In genomic region chr19:55641376-55642152, GRCh38 we compare ENCODE assay signal across 1 cellular context.
TF ChIP-seq lines count a peak whose summit lies in the region.

No MANE protein-coding gene starts in this region.

TF ChIP-seq in GM23338, 12 proteins besides CTCF, POLR2A, EP300 and RAD21:
- TF ChIP-seq CREB1 (CRISPR knock-in tag; IDR thresholded peaks at IDR 0.05; ENCODE audit: low read depth): no peak
- no peak for TF ChIP-seq NANOG (IDR thresholded peaks at IDR 0.05; ENCODE audit: borderline replicate concordance)
- no peak for TF ChIP-seq REST (IDR thresholded peaks at IDR 0.05; ENCODE audit: unreplicated experiment)
- TF ChIP-seq EZH2 (IDR thresholded peaks at IDR 0.05; ENCODE audit: low read depth, unreplicated experiment): no peak
- no peak for TF ChIP-seq ZNF331 (CRISPR knock-in tag; IDR thresholded peaks at IDR 0.05; ENCODE audit: low read depth)
- TF ChIP-seq ZNF114 (CRISPR knock-in tag; IDR thresholded peaks at IDR 0.05): no peak
- TF ChIP-seq EZH2phosphoT487 (IDR thresholded peaks at IDR 0.05; ENCODE audit: unreplicated experiment): no peak
- TF ChIP-seq ZNF462 (CRISPR knock-in tag; IDR thresholded peaks at IDR 0.05): no peak
- no peak for TF ChIP-seq JUNB (IDR thresholded peaks at IDR 0.05; ENCODE audit: unreplicated experiment)
- no peak for TF ChIP-seq STAT1 (IDR thresholded peaks at IDR 0.05; ENCODE audit: unreplicated experiment)
- no peak for TF ChIP-seq ETS1 (IDR thresholded peaks at IDR 0.05)
- no peak; the same call in 1 of the 2 replicates for TF ChIP-seq POLR2AphosphoS5 (IDR thresholded peaks at IDR 0.05; ENCODE audit: low read depth)
